9 cellular contexts compared by ENCODE assay signal in genomic region chr2:105235388-105236059, GRCh38. TPM values are rescaled to one million over a fixed set of nuclear protein-coding genes. Genes with fewer than 3 reads are reported as not detected.
DNase-seq lines count a peak whose midpoint lies in the region; ATAC-seq and TF ChIP-seq lines count a peak whose summit lies in the region.
"Had no signal": no experiment of that assay in that cellular context is flagged by ENCODE, and none has a peak within 500 bp of the region (broad histone marks: within the 10 kb centered on the region; RNA-seq: fewer than 3 reads in every experiment).

No MANE protein-coding gene starts in this region.

- peaks cover 7% of the 10 kb centered on the region for H3K4me1 ChIP-seq in KMS-11 (ENCODE audit: low read depth, poor library complexity, severe bottlenecking)

- no peak overlapping the region for H3K27ac ChIP-seq in KMS-11

- no peaks in the 10 kb centered on the region for H3K9me3 Mint-ChIP-seq in activated T-cell treated with anti-CD3 and anti-CD28 coated beads, Interleukin-2, amount 50 U/mL, for 72 hours

- no peak overlapping the region; the same call in 1 of the 2 replicates for H3K4me2 ChIP-seq in KMS-11

- peaks cover 15% of the 10 kb centered on the region for H3K27me3 Mint-ChIP-seq in activated T-cell treated with anti-CD3 and anti-CD28 coated beads, Interleukin-2, amount 50 U/mL, for 72 hours (ENCODE audit: low read depth)

- peaks cover 10% of the 10 kb centered on the region for H3K4me1 Mint-ChIP-seq in activated T-cell treated with anti-CD3 and anti-CD28 coated beads, Interleukin-2, amount 50 U/mL, for 72 hours (ENCODE audit: low read depth)

- H3K27ac Mint-ChIP-seq in activated T-cell treated with anti-CD3 and anti-CD28 coated beads, Interleukin-2, amount 50 U/mL, for 72 hours = no peak overlapping the region

- H4K20me1 ChIP-seq in KMS-11 (ENCODE audit: insufficient read depth) = no peaks in the 10 kb centered on the region

- peak; percentile 82 for DNase-seq in COLO668 (lab: John Stamatoyannopoulos, UW; ENCODE audit: unreplicated experiment)
- peak; percentile 82 for DNase-seq in RKO (ENCODE audit: low spot score)
- DNase-seq in activated T-cell treated with anti-CD3 and anti-CD28 coated beads, Interleukin-2, amount 50 U/mL, for 72 hours = peak; percentile 67 to 69
- peak; percentile 87 for DNase-seq in fibroblast of villous mesenchyme (ENCODE audit: low read depth)
- peak; percentile 54 for DNase-seq in non-pigmented ciliary epithelial cell (ENCODE audit: low read depth)
- peak; percentile 89 for DNase-seq in superior temporal gyrus (ENCODE audit: extremely low spot score)

- H3K4me3 ChIP-seq in KMS-11 (IDR thresholded peaks at IDR 0.05; ENCODE audit: insufficient read depth, low read depth, low read length) (no peak overlapping the region), fibroblast of villous mesenchyme (ENCODE audit: low read depth, low read length) (no peak overlapping the region)

- peak overlapping the region; percentile 31 for H2AFZ ChIP-seq in KMS-11 (ENCODE audit: low read depth)

- H3K36me3 Mint-ChIP-seq in activated T-cell treated with anti-CD3 and anti-CD28 coated beads, Interleukin-2, amount 50 U/mL, for 72 hours (ENCODE audit: insufficient read depth in 2 of 2) = no peaks in the 10 kb centered on the region

- H3K9ac ChIP-seq in KMS-11 = no peak overlapping the region

- no peaks in the 10 kb centered on the region for H3K79me2 ChIP-seq in KMS-11 (ENCODE audit: insufficient read depth, low read depth)

- TF ChIP-seq CTCF in KMS-11 (conservative IDR thresholded peaks at IDR 0.05; ENCODE audit: low read depth, low read length) (peak; percentile 91), fibroblast of villous mesenchyme (IDR thresholded peaks at IDR 0.05; ENCODE audit: insufficient read depth, low read depth, low read length) (peak; percentile 78)

- no peaks in the 10 kb centered on the region for H3K27me3 ChIP-seq in KMS-11 (ENCODE audit: insufficient read depth, low read depth)

- no peaks in the 10 kb centered on the region for H3K36me3 ChIP-seq in KMS-11 (ENCODE audit: insufficient read depth)

- H3K4me3 Mint-ChIP-seq in activated T-cell treated with anti-CD3 and anti-CD28 coated beads, Interleukin-2, amount 50 U/mL, for 72 hours = no peak overlapping the region

- ATAC-seq in GM21390 (IDR thresholded peaks at IDR 0.05; ENCODE audit: unreplicated experiment) = peak; percentile 66
- ATAC-seq in activated T-cell treated with anti-CD3 and anti-CD28 coated beads, Interleukin-2, amount 50 U/mL, for 72 hours (replicated peaks in 1 of 2) = peak; percentile 77 to 83

RNA-seq across cellular contexts. Expression of gene GPR45, which starts 6.0 kb away (rescaled TPM):
- not detected for total RNA-seq in activated T-cell treated with anti-CD3 and anti-CD28 coated beads, Interleukin-2, amount 50 U/mL, for 72 hours
- not detected in 2 replicates for total RNA-seq in fibroblast of villous mesenchyme
- total RNA-seq: T-helper 1 cell treated with Interleukin-12 subunit alpha and Interleukin-12 subunit beta and Interleukin-4 antibody, amounts not matched to agents 30 ng/mL and 1 ng/mL, for 36 hours had no signal
